Comparison of ENCODE assay signal across 8 cellular contexts in genomic region chr15:50686468-50687301, GRCh38. TPM values are rescaled to one million over a fixed set of nuclear protein-coding genes. Genes with fewer than 3 reads are reported as not detected.
DNase-seq lines count a peak whose midpoint lies in the region; ATAC-seq, FAIRE-seq and TF ChIP-seq lines count a peak whose summit lies in the region.

Gene TRPM7 (minus strand): TSS chr15:50686797. CDS start chr15:50686533, 264 bp downstream.

- H3K4me3 Mint-ChIP-seq in CD8-positive, alpha-beta memory T cell = peak within 1 kb of the TSS; percentile 99 to 100 (median 99)

- no peak within 1 kb of the TSS for H3K23ac ChIP-seq in H1 (ENCODE audit: insufficient read length)
- no peak within 1 kb of the TSS for H3K23ac ChIP-seq in mesendoderm (ENCODE audit: low read length)

- H3K79me1 ChIP-seq in H1 (ENCODE audit: low read depth, low read length) (no peaks in the 10 kb centered on the region; the same call in 1 of the 2 replicates), mesendoderm (ENCODE audit: low read length) (peaks cover 4% of the 10 kb centered on the region)

- no peaks in the 10 kb centered on the region for H3K27me3 ChIP-seq in CD8-positive, alpha-beta memory T cell (ENCODE audit: insufficient read depth, low read length, poor library complexity, severe bottlenecking)
- H3K27me3 ChIP-seq in H1 (replicated peaks in 1 of 4; ENCODE audit: control insufficient read depth in 3 of 4, extremely low read depth in 1 of 4, insufficient read depth in 3 of 4, low read length in 3 of 4) (no peaks in the 10 kb centered on the region), mesendoderm (ENCODE audit: insufficient read depth, low read length, poor library complexity) (no peaks in the 10 kb centered on the region)

- 2% methylated on average over 76 of the region's 80 CpGs; no CpG with 5 or more reads in 1 of the 2 experiments for WGBS in H1 (ENCODE audit: extremely low coverage in 1 of 2, insufficient coverage in 1 of 2, insufficient read length in 1 of 2, insufficient replicate concordance in 2 of 2, low coverage in 1 of 2, low lambda C conversion rate in 2 of 2, missing lambda C conversion rate in 1 of 2), 2 experiments
- no CpG with 5 or more reads among the region's 80 CpGs for WGBS in mesendoderm (ENCODE audit: extremely low coverage, insufficient coverage, low lambda C conversion rate)

- no peak within 1 kb of the TSS for H2BK20ac ChIP-seq in H1 (ENCODE audit: low read length)

- FAIRE-seq in H1 (lab: Jason Lieb, UNC) = no peak

- peak within 1 kb of the TSS; percentile 88 for H2AFZ ChIP-seq in H1 (ENCODE audit: low read length)

- H4K8ac ChIP-seq in H1 (ENCODE audit: extremely low read depth, insufficient read depth, low read length) = peak within 1 kb of the TSS; percentile 98
- no peak within 1 kb of the TSS for H4K8ac ChIP-seq in mesendoderm (ENCODE audit: low read depth, low read length)

- H3K23me2 ChIP-seq in H1 (ENCODE audit: low read depth, low read length) = peaks cover 10% of the 10 kb centered on the region

- peak within 1 kb of the TSS; percentile 81 to 86 for H3K4me2 ChIP-seq in H1 (ENCODE audit: insufficient read depth in 1 of 2, low read depth in 2 of 2, low read length in 2 of 2)
- peak within 1 kb of the TSS; percentile 92 for H3K4me2 ChIP-seq in mesendoderm (ENCODE audit: low read length)

- peaks cover 0 to 1% of the 10 kb centered on the region in 2 donors for H3K27me3 Mint-ChIP-seq in CD8-positive, alpha-beta memory T cell

- H3K9me3 Mint-ChIP-seq in CD8-positive, alpha-beta memory T cell = no peaks in the 10 kb centered on the region

- H4K20me1 ChIP-seq in H1 (replicated peaks in 1 of 2; ENCODE audit: control insufficient read depth in 1 of 2, insufficient read depth in 2 of 2, low read length in 2 of 2) = no peaks in the 10 kb centered on the region

- H3K9ac ChIP-seq in H1 (replicated peaks in 1 of 4; ENCODE audit: extremely low read depth in 1 of 4, low read depth in 3 of 4, low read length in 3 of 4) = peak within 1 kb of the TSS; percentile 84 to 91 (median 86)
- H3K9ac ChIP-seq in mesendoderm (ENCODE audit: low read length) = peak within 1 kb of the TSS; percentile 97

- no peaks in the 10 kb centered on the region for H3K9me3 ChIP-seq in CD8-positive, alpha-beta memory T cell (ENCODE audit: low read length)
- H3K9me3 ChIP-seq in H1 (ENCODE audit: insufficient read depth in 2 of 2, low read depth in 1 of 2, low read length in 1 of 2) = no peaks in the 10 kb centered on the region

- H2BK12ac ChIP-seq in H1 (ENCODE audit: low read depth, low read length) = no peak within 1 kb of the TSS; the same call in 1 of the 2 replicates

- peak within 1 kb of the TSS; percentile 93 for H3K27ac ChIP-seq in CD8-positive, alpha-beta memory T cell (ENCODE audit: low read depth, low read length)
- H3K27ac ChIP-seq in H1 (ENCODE audit: low read depth, low read length) (peak within 1 kb of the TSS; percentile 88), mesendoderm (ENCODE audit: low read depth, low read length) (peak within 1 kb of the TSS; percentile 71)

- H4K5ac ChIP-seq in H1 (ENCODE audit: insufficient read length, low read depth, low read length) (peak within 1 kb of the TSS; percentile 96), mesendoderm (ENCODE audit: low read length) (no peak within 1 kb of the TSS)

- H3K18ac ChIP-seq in H1 (ENCODE audit: extremely low read depth, low read length) (peak within 1 kb of the TSS; percentile 78), mesendoderm (ENCODE audit: low read length) (peak within 1 kb of the TSS; percentile 8)

- H3K56ac ChIP-seq in H1 (replicated peaks; ENCODE audit: insufficient read length, low read depth, low read length) (peak within 1 kb of the TSS; percentile 75), mesendoderm (ENCODE audit: low read length) (peak within 1 kb of the TSS; percentile 98)

- POLR2A ChIA-PET in CD8-positive, alpha-beta memory T cell (lab: Charles Lee) = interaction anchor here (0.6 to 0.9 kb wide), 2 partner anchors 12 to 194 kb away, joined by 3 read pairs; no protein-coding TSS in a partner anchor
- POLR2A ChIA-PET in H1 (lab: Charles Lee; ENCODE audit: partially characterized antibody) = interaction anchor here (0.6 to 2.3 kb wide), 7 partner anchors 10 to 332 kb away, joined by 3 to 7 read pairs (median 5); partner anchors contain the start of gene GABPB1

- CTCF ChIA-PET in CD8-positive, alpha-beta memory T cell (lab: Charles Lee) = interaction anchor here (0.7 to 1.4 kb wide), 3 partner anchors 10 to 193 kb away, joined by 3 read pairs; no protein-coding TSS in a partner anchor
- CTCF ChIA-PET in H1 (lab: Charles Lee; ENCODE audit: partially characterized antibody) = interaction anchor here (1.8 kb wide), 1 partner anchor 19 kb away, joined by 5 read pairs; no protein-coding TSS in a partner anchor

- peaks cover 30% of the 10 kb centered on the region for H3K4me1 ChIP-seq in CD8-positive, alpha-beta memory T cell (ENCODE audit: insufficient read depth, low read length)
- H3K4me1 ChIP-seq in H1 (replicated peaks in 1 of 4; ENCODE audit: control insufficient read depth in 3 of 4, insufficient read depth in 4 of 4, low read length in 3 of 4) = peaks cover 0 to 4% (median 2%) of the 10 kb centered on the region in 4 experiments; a peak in 2 of 7 replicates
- H3K4me1 ChIP-seq in mesendoderm (ENCODE audit: control insufficient read depth, low read depth, low read length) = no peaks in the 10 kb centered on the region

- peaks cover 44 to 62% (median 56%) of the 10 kb centered on the region in 3 donors for H3K4me1 Mint-ChIP-seq in CD8-positive, alpha-beta memory T cell

- H3K36me3 Mint-ChIP-seq in CD8-positive, alpha-beta memory T cell = peaks cover 0 to 33% (median 6%) of the 10 kb centered on the region in 3 donors

- H2BK15ac ChIP-seq in H1 (ENCODE audit: low read length) (no peak within 1 kb of the TSS), mesendoderm (replicated peaks; ENCODE audit: low read depth) (no peak within 1 kb of the TSS)

- no peak for TF ChIP-seq EP300 in H1 (IDR thresholded peaks at IDR 0.05; ENCODE audit: borderline replicate concordance in 1 of 2, low read depth in 2 of 2, low read length in 2 of 2)

- H2BK5ac ChIP-seq in H1 (ENCODE audit: low read depth, low read length) = peak within 1 kb of the TSS; percentile 90
- peak within 1 kb of the TSS; percentile 70 for H2BK5ac ChIP-seq in mesendoderm (ENCODE audit: low read length)

- peak within 1 kb of the TSS; percentile 20 for H3K14ac ChIP-seq in H1 (ENCODE audit: insufficient read length)

- DNase-seq in CD8-positive, alpha-beta memory T cell = peak; percentile 83 to 90 (median 89)
- DNase-seq in HS-27A (ENCODE audit: low read depth) = peak; percentile 69
- peak; percentile 81 for DNase-seq in NOMO-1 treated with DMSO at 0.1 percent for 48 hours (lab: John Stamatoyannopoulos, UW; ENCODE audit: unreplicated experiment)
- DNase-seq in activated CD8-positive, alpha-beta memory T cell treated with anti-CD3 and anti-CD28 coated beads for 48 hours (ENCODE audit: low read depth in 2 of 3, low spot score in 2 of 3) = peak; percentile 81 to 90 (median 86)
- peak; percentile 21 to 87 for DNase-seq in H1 (ENCODE audit: low read depth in 1 of 2, low spot score in 2 of 2)
- peak; percentile 91 for DNase-seq in mesendoderm
- DNase-seq in stimulated activated CD8-positive, alpha-beta memory T cell treated with anti-CD3 and anti-CD28 coated beads, Interleukin-15, amount 100 ng/mL, for 1 hour (ENCODE audit: low read depth) = peak; percentile 67

- no peak; a peak in 1 of 4 replicates for TF ChIP-seq CTCF in H1 (IDR thresholded peaks at IDR 0.05; ENCODE audit: control extremely low read depth in 1 of 3, insufficient read depth in 1 of 3, low read depth in 1 of 3, low read length in 3 of 3)

- H3K27ac Mint-ChIP-seq in CD8-positive, alpha-beta memory T cell = peak within 1 kb of the TSS; percentile 98 to 99 (median 99)

- peak; percentile 74 for ATAC-seq in GM19467 (IDR thresholded peaks at IDR 0.05; ENCODE audit: unreplicated experiment)

- H2BK120ac ChIP-seq in H1 (replicated peaks; ENCODE audit: low read depth, low read length) (peak within 1 kb of the TSS; percentile 53), mesendoderm (ENCODE audit: low read depth, low read length) (no peak within 1 kb of the TSS)

- peak within 1 kb of the TSS; percentile 79 for H4K91ac ChIP-seq in H1 (replicated peaks; ENCODE audit: insufficient read length, low read length)

- TF ChIP-seq RAD21 in H1 (IDR thresholded peaks at IDR 0.05 in 1 of 2, conservative IDR thresholded peaks at IDR 0.05 in 1 of 2; ENCODE audit: low read depth in 2 of 2, low read length in 2 of 2) = no peak

- no peaks in the 10 kb centered on the region for H3K36me3 ChIP-seq in CD8-positive, alpha-beta memory T cell (ENCODE audit: insufficient read depth, low read length)
- no peaks in the 10 kb centered on the region; a peak in 1 of 8 replicates for H3K36me3 ChIP-seq in H1 (ENCODE audit: control insufficient read depth in 2 of 4, insufficient read depth in 4 of 4, low read length in 3 of 4)
- H3K36me3 ChIP-seq in mesendoderm (ENCODE audit: control insufficient read depth, insufficient read depth, low read length) = no peaks in the 10 kb centered on the region

- H3K79me2 ChIP-seq in H1 (ENCODE audit: control insufficient read depth in 1 of 2, insufficient read depth in 2 of 2, low read length in 2 of 2) (peaks cover 0 to 43% of the 10 kb centered on the region in 2 experiments; a peak in 2 of 4 replicates), mesendoderm (ENCODE audit: control insufficient read depth, insufficient read depth, low read length) (peaks cover 31% of the 10 kb centered on the region)

- H3K4ac ChIP-seq in H1 (replicated peaks; ENCODE audit: insufficient read length, low read depth, low read length) = peak within 1 kb of the TSS; percentile 93
- H3K4ac ChIP-seq in mesendoderm (ENCODE audit: low read depth, low read length) = no peak within 1 kb of the TSS

- H3K4me3 ChIP-seq in CD8-positive, alpha-beta memory T cell (ENCODE audit: low read length) = peak within 1 kb of the TSS; percentile 96
- peak within 1 kb of the TSS; percentile 84 to 95 (median 88) for H3K4me3 ChIP-seq in H1 (ENCODE audit: extremely low read depth in 1 of 4, insufficient read depth in 2 of 4, low read depth in 3 of 4, low read length in 4 of 4)
- H3K4me3 ChIP-seq in mesendoderm (ENCODE audit: low read length) = peak within 1 kb of the TSS; percentile 95

- peak; percentile 55 to 79; a peak in 2 of 3 replicates for TF ChIP-seq POLR2A in H1 (IDR thresholded peaks at IDR 0.05; ENCODE audit: control extremely low read depth in 1 of 2, low read depth in 2 of 2, low read length in 2 of 2)

- H2AK5ac ChIP-seq in H1 (ENCODE audit: low read depth, low read length) = no peak within 1 kb of the TSS
- H2AK5ac ChIP-seq in mesendoderm (ENCODE audit: low read length) = no peak within 1 kb of the TSS

RNA-seq across cellular contexts. Expression of gene TRPM7, which starts in this region (rescaled TPM):
- total RNA-seq in CD8-positive, alpha-beta memory T cell = 10 to 100 TPM; 46.7 to 46.9 TPM
- polyA plus RNA-seq in CD8-positive, alpha-beta memory T cell = 18.1 TPM
- total RNA-seq in H1 (2021; fragmentation: NEBNext Ultra II Directional; extraction: Animal tissue kit (Norgen Biotek cat#: 25700)) = 32.4 and 33.2 TPM in 2 replicates
- 4.2 and 7.5 TPM in 2 replicates for polyA plus RNA-seq in H1 (2011; rRNA removed)
- polyA plus RNA-seq in H1 (2011; cell fraction: cytosol; rRNA removed) = 8.6 TPM
- polyA plus RNA-seq in H1 (2011; cell fraction: nucleus; rRNA removed) = 7.5 TPM
- 8.6 to 19.5 TPM (median 9.9 TPM) in 4 replicates for polyA plus RNA-seq in H1 (2012, experiment 1 of 2)
- 1.4 TPM for polyA plus RNA-seq in H1 (2012, experiment 2 of 2)
- 18.6 TPM for polyA plus RNA-seq in H1 (2013, experiment 1 of 2)
- 19.6 TPM for polyA plus RNA-seq in H1 (2013, experiment 2 of 2)
- 23.6 and 40.0 TPM in 2 replicates for polyA minus RNA-seq in H1 (2011; rRNA and poly(A)+ RNA removed)
- polyA minus RNA-seq in H1 (2011; cell fraction: cytosol; rRNA and poly(A)+ RNA removed) = 17.3 TPM
- polyA minus RNA-seq in H1 (2011; cell fraction: nucleus; rRNA and poly(A)+ RNA removed) = 63.4 TPM
- polyA plus RNA-seq in mesendoderm (2013, experiment 1 of 2) = 12.5 TPM
- 12.1 TPM for polyA plus RNA-seq in mesendoderm (2013, experiment 2 of 2)

Comparison
In these comparisons a context has a peak if more than half of its experiments do, and no peak if none do; other contexts are left out.
1. Peak in every context shown above with its lines: DNase-seq, ATAC-seq, H3K4me3 ChIP-seq and H3K27ac ChIP-seq.